Comparison of ENCODE assay signal across 8 cellular contexts in the genomic region with DNA sequence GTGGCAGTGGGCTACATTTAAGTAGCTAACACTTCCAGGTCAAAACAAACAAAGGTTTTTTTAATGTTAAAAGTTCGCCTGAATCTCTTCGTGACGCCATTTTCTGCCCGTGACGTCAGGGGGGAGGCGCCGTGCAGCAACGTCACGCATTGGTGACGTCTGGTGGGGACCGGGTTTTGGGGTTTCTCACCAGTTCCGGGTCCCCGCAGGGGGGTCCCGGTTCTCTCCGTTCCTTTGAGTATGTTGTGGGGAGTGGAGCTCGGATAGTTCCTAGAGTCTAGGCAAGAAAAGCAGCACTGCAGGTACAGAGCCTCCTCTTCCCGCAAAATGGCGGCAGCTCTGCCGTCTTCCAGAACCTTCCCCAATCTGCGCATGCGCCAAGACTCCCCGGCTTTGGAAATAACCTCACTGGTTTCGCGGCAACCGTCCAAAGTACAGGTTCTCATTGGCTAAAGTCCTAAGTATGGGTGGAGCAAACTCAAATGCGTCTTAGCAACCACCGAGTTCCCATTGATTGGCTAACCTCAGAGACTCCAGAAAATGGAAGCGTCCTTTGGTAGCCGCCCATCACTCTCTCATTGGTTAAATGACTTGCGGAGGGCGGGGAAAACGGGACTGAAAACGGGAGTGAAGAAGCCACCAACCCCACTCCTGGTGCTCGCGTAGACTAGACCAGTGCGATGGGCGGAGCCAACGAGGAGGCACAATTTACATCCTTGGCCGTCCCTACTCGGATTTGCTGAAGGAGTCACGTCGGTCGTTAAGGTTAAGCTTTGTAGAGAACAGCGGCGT. TPM values are rescaled to one million over a fixed set of nuclear protein-coding genes. Genes with fewer than 3 reads are reported as not detected.
DNase-seq lines count a peak whose midpoint lies in the region; ATAC-seq and TF ChIP-seq lines count a peak whose summit lies in the region.

Gene RBM23 (minus strand): TSS at position 341 of the 792 bp plus-strand sequence.

- H3K4me1 ChIP-seq in PC-9 (replicated peaks; ENCODE audit: insufficient read depth): peaks cover 9% of the 10 kb centered on the region

- intact Hi-C loops in PC-9 (cut with micrococcal nuclease; ENCODE audit: unreplicated experiment): loop anchor here (5.0 kb wide), 1 partner anchor 47 kb away; the partner anchor contains the start of gene LRP10

- TF ChIP-seq CTCF in PC-9 (conservative IDR thresholded peaks at IDR 0.05) (no peak), epithelial cell of proximal tubule (conservative IDR thresholded peaks at IDR 0.05; ENCODE audit: low read depth, low read length) (no peak)

- no peaks in the 10 kb centered on the region for H3K9me3 ChIP-seq in PC-9 (ENCODE audit: insufficient read depth, low read depth)

- H3K36me3 ChIP-seq in PC-9 (ENCODE audit: low read depth): peaks cover 8% of the 10 kb centered on the region; the same call in 1 of the 2 replicates

- no peaks in the 10 kb centered on the region for H4K20me1 ChIP-seq in PC-9 (ENCODE audit: insufficient read depth)

- DNase-seq in DMS114 treated with DMSO at 0.1 percent for 48 hours (lab: John Stamatoyannopoulos, UW; ENCODE audit: unreplicated experiment) (peak; percentile 99), PC-9 (peak; percentile 94 to 97), epithelial cell of proximal tubule (ENCODE audit: low read depth) (peak; percentile 100), mucosa of gallbladder (ENCODE audit: low spot score) (peak; percentile 100)
- peak; percentile 100 for DNase-seq in Jurkat, Clone E6-1 (ENCODE audit: low read depth, low spot score)
- peak; percentile 98 for DNase-seq in activated T-cell treated with anti-CD3 and anti-CD28 coated beads, Interleukin-2, amount 50 U/mL, for 1 hour
- peak; percentile 99 to 100 for DNase-seq in stimulated activated CD8-positive, alpha-beta memory T cell treated with anti-CD3 and anti-CD28 coated beads, Interleukin-4, amount 100 ng/mL, for 4 hours (ENCODE audit: low read depth in 2 of 2, low spot score in 1 of 2)

- H3K27me3 ChIP-seq in PC-9 (ENCODE audit: insufficient read depth, low read depth): no peaks in the 10 kb centered on the region

- CTCF ChIA-PET in PC-9 (lab: Charles Lee): no interaction called here

- H3K9me2 ChIP-seq in PC-9 (ENCODE audit: insufficient read depth): no peaks in the 10 kb centered on the region

- no TSS peak for BruUV-seq in PC-9 (replicated peaks; lab: Mats Ljungman, UMichigan)

- peak within 1 kb of the TSS; percentile 90 for H3K27ac ChIP-seq in PC-9

- H3K4me2 ChIP-seq in PC-9: peak within 1 kb of the TSS; percentile 80

- peaks cover 19% of the 10 kb centered on the region for H3F3A ChIP-seq in PC-9 (ENCODE audit: insufficient read depth, low read depth)

- peaks cover 40% of the 10 kb centered on the region for H3K79me2 ChIP-seq in PC-9 (ENCODE audit: low read depth)

- H3K4me3 ChIP-seq in Jurkat, Clone E6-1 (ENCODE audit: low read length): peak within 1 kb of the TSS; percentile 99
- peak within 1 kb of the TSS; percentile 90 for H3K4me3 ChIP-seq in PC-9
- H3K4me3 ChIP-seq in epithelial cell of proximal tubule (ENCODE audit: low read depth, low read length): peak within 1 kb of the TSS; percentile 88

- H2AFZ ChIP-seq in PC-9: peak within 1 kb of the TSS; percentile 81

- POLR2A ChIA-PET in PC-9 (lab: Charles Lee; ENCODE audit: unreplicated experiment): interaction anchor here (0.5 to 0.7 kb wide), 3 partner anchors 9 to 95 kb away, joined by 4 read pairs; no protein-coding TSS in a partner anchor

- ATAC-seq in GM21619 (IDR thresholded peaks at IDR 0.05; ENCODE audit: unreplicated experiment): peak; percentile 91

RNA-seq across cellular contexts. Expression of gene RBM23, which starts in this region (rescaled TPM):
- 58.3 TPM for polyA plus RNA-seq in Jurkat, Clone E6-1 (2012; ENCODE audit: insufficient read depth, insufficient read length)
- total RNA-seq in PC-9 (2021): 68.7 and 76.5 TPM in 2 replicates
- total RNA-seq in epithelial cell of proximal tubule: 76.4 and 90.6 TPM in 2 replicates
- 76.5 TPM for total RNA-seq in mucosa of gallbladder

Comparison
In these comparisons a context has a peak if more than half of its experiments do, and no peak if none do; other contexts are left out.
1. Peak in every context shown above with its lines: DNase-seq, ATAC-seq, H3K4me3 ChIP-seq and H3K27ac ChIP-seq.